ENCODE assay signal across 28 cellular contexts in the genomic region with DNA sequence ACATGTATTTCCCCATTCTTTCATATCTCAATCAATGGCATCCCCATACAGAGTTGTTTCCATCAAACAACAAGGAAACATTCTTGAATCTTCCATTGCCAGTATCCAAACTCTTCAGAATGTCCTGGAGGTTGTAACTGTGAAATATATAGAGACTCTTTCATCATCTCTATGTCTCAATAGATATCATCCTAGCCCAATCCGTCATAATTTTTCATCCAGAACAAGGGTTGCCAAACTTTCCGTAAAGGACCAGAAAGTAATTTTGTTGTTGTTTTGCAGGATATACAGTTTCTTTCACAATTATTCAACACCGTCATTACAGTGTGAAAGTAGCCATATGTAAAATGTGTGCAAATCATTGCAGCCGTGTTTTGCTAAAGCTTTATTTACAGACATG.
"Had no signal": no experiment of that assay in that cellular context is flagged by ENCODE, and none has a peak within 500 bp of the region (broad histone marks: within the 10 kb centered on the region; RNA-seq: fewer than 3 reads in every experiment).

No MANE protein-coding gene starts in this region.

- H3K27me3 Mint-ChIP-seq: activated CD4-positive, alpha-beta memory T cell treated with anti-CD3 and anti-CD28 coated beads, Interleukin-2, amount 10 ng/mL, durations not matched to agents 7 days and 5 days; activated CD8-positive, alpha-beta memory T cell treated with anti-CD3 and anti-CD28 coated beads, Interleukin-2, amount 10 ng/mL, durations not matched to agents 7 days and 5 days; activated naive CD8-positive, alpha-beta T cell treated with anti-CD3 and anti-CD28 coated beads, Interleukin-2, amount 10 ng/mL, durations not matched to agents 7 days and 5 days had no signal

- ATAC-seq: activated CD8-positive, alpha-beta memory T cell treated with anti-CD3 and anti-CD28 coated beads, Interleukin-2, amount 10 ng/mL, durations not matched to agents 7 days and 5 days; body of pancreas; K562; PC-3 had no signal

- H3K4me3 Mint-ChIP-seq: activated CD4-positive, alpha-beta memory T cell treated with anti-CD3 and anti-CD28 coated beads, Interleukin-2, amount 10 ng/mL, durations not matched to agents 7 days and 5 days; activated CD8-positive, alpha-beta memory T cell treated with anti-CD3 and anti-CD28 coated beads, Interleukin-2, amount 10 ng/mL, durations not matched to agents 7 days and 5 days; activated naive CD8-positive, alpha-beta T cell treated with anti-CD3 and anti-CD28 coated beads, Interleukin-2, amount 10 ng/mL, durations not matched to agents 7 days and 5 days had no signal

- DNase-seq: activated CD4-positive, alpha-beta memory T cell treated with anti-CD3 and anti-CD28 coated beads, Interleukin-2, amount 10 ng/mL, durations not matched to agents 7 days and 5 days; activated CD4-positive, alpha-beta T cell treated with anti-CD3 and anti-CD28 coated beads for 1 hour; activated CD4-positive, alpha-beta T cell treated with anti-CD3 and anti-CD28 coated beads for 48 hours; activated CD4-positive, CD25-positive, alpha-beta regulatory T cell; activated CD8-positive, alpha-beta memory T cell treated with anti-CD3 and anti-CD28 coated beads for 24 hours; activated CD8-positive, alpha-beta memory T cell treated with anti-CD3 and anti-CD28 coated beads, Interleukin-2, amount 10 ng/mL, durations not matched to agents 7 days and 5 days; activated CD8-positive, alpha-beta memory T cell treated with anti-CD3 and anti-CD28 coated beads, Interleukin-2, amount 50 U/mL, for 48 hours; activated effector memory CD4-positive, alpha-beta T cell treated with Interleukin-2 at 50 U/mL for 16 hours; activated naive CD4-positive, alpha-beta T cell treated with anti-CD3 and anti-CD28 coated beads, Interleukin-2, amount 50 U/mL, for 16 hours; activated naive CD8-positive, alpha-beta T cell treated with anti-CD3 and anti-CD28 coated beads, Interleukin-2, amount 10 ng/mL, durations not matched to agents 7 days and 5 days; activated T-cell treated with anti-CD3 and anti-CD28 coated beads, Interleukin-2, amount 50 U/mL, for 48 hours; body of pancreas; IMR-90; NCI-H1105; NCI-H1417 treated with DMSO at 0.1 percent for 48 hours; NCI-H1930; NCI-H2081 treated with DMSO at 0.1 percent for 48 hours; NCI-H510A; NCI-H526; NCI-H748 treated with DMSO at 0.1 percent for 48 hours; NK-92 treated with Interleukin-12 subunit alpha and Interleukin-12 subunit beta, amount 100 ng/mL, for 24 hours; PC-3; Peyer's patch; RPMI8226; SJCRH30; T1000; WERI-Rb-1 had no signal

- H3K4me1 Mint-ChIP-seq: activated CD8-positive, alpha-beta memory T cell treated with anti-CD3 and anti-CD28 coated beads, Interleukin-2, amount 10 ng/mL, durations not matched to agents 7 days and 5 days; activated naive CD8-positive, alpha-beta T cell treated with anti-CD3 and anti-CD28 coated beads, Interleukin-2, amount 10 ng/mL, durations not matched to agents 7 days and 5 days had no signal

- H3K27ac Mint-ChIP-seq: activated CD4-positive, alpha-beta memory T cell treated with anti-CD3 and anti-CD28 coated beads, Interleukin-2, amount 10 ng/mL, durations not matched to agents 7 days and 5 days; activated CD8-positive, alpha-beta memory T cell treated with anti-CD3 and anti-CD28 coated beads, Interleukin-2, amount 10 ng/mL, durations not matched to agents 7 days and 5 days; activated naive CD8-positive, alpha-beta T cell treated with anti-CD3 and anti-CD28 coated beads, Interleukin-2, amount 10 ng/mL, durations not matched to agents 7 days and 5 days had no signal

- H3K36me3 Mint-ChIP-seq: activated CD8-positive, alpha-beta memory T cell treated with anti-CD3 and anti-CD28 coated beads, Interleukin-2, amount 10 ng/mL, durations not matched to agents 7 days and 5 days; activated naive CD8-positive, alpha-beta T cell treated with anti-CD3 and anti-CD28 coated beads, Interleukin-2, amount 10 ng/mL, durations not matched to agents 7 days and 5 days had no signal
